ENCODE assay signal across 1 cellular context in genomic region chr10:103079946-103080345, GRCh38.
TF ChIP-seq lines count a peak whose summit lies in the region.

No MANE protein-coding gene starts in this region.

TF ChIP-seq in K562, 482 proteins besides CTCF, POLR2A, EP300 and RAD21 (continued from another document):
- TF ChIP-seq E2F8 (IDR thresholded peaks at IDR 0.05; ENCODE audit: low read depth, partially characterized antibody) (no peak), POLR2G (IDR thresholded peaks at IDR 0.05; ENCODE audit: low read depth, low read length) (0 out of 2 replicates have a peak, but pooled peaks have one; percentile 14)
